ENCODE assay signal across 29 cellular contexts in genomic region chr2:44354761-44355160, GRCh38.
"Had no signal": no experiment of that assay in that cellular context is flagged by ENCODE, and none has a peak within 500 bp of the region (broad histone marks: within the 10 kb centered on the region; RNA-seq: fewer than 3 reads in every experiment).

No MANE protein-coding gene starts in this region.

- ATAC-seq: stimulated activated effector memory CD8-positive, alpha-beta T cell treated with anti-CD3 and anti-CD28 coated beads, Interleukin-12 subunit alpha, Interleukin-12 subunit beta, amount 100 ng/mL, for 72 hours; stimulated activated memory B cell treated with anti-CD40 and anti-IgM and Interleukin-4, amounts not matched to agents 10 μg/mL and 1 μg/mL and 100 μg/mL, for 72 hours; stimulated activated naive B cell treated with anti-CD40 and anti-IgM and Interleukin-4, amounts not matched to agents 10 μg/mL and 1 μg/mL and 100 μg/mL, for 72 hours; stimulated activated naive CD8-positive, alpha-beta T cell treated with anti-CD3 and anti-CD28 coated beads, Interleukin-15, amount 100 ng/mL, for 72 hours; stimulated activated naive CD8-positive, alpha-beta T cell treated with anti-CD3 and anti-CD28 coated beads, Interleukin-15, Interleukin-2, amounts not matched to agents 100 U/mL and 50 U/mL, for 24 hours; upper lobe of right lung had no signal

- H3K36me3 ChIP-seq: stomach, suprapubic skin, thoracic aorta, thyroid gland, tibial artery, transverse colon, upper lobe of left lung, upper lobe of right lung, uterus, vagina had no signal

- H3K4me1 ChIP-seq: testis had no signal

- H3K9me3 Mint-ChIP-seq: stimulated activated effector memory CD8-positive, alpha-beta T cell treated with anti-CD3 and anti-CD28 coated beads, Interleukin-12 subunit alpha, Interleukin-12 subunit beta, amount 100 ng/mL, for 72 hours; stimulated activated memory B cell treated with anti-CD40 and anti-IgM and Interleukin-4, amounts not matched to agents 10 μg/mL and 1 μg/mL and 100 μg/mL, for 72 hours; stimulated activated naive B cell treated with anti-CD40 and anti-IgM and Interleukin-4, amounts not matched to agents 10 μg/mL and 1 μg/mL and 100 μg/mL, for 72 hours; stimulated activated naive CD8-positive, alpha-beta T cell treated with anti-CD3 and anti-CD28 coated beads, Interleukin-15, amount 100 ng/mL, for 72 hours; stimulated activated naive CD8-positive, alpha-beta T cell treated with anti-CD3 and anti-CD28 coated beads, Interleukin-15, Interleukin-2, amounts not matched to agents 100 ng/mL and 50 ng/mL, for 24 hours; type B pancreatic cell had no signal

- DNase-seq: stimulated activated CD4-positive, alpha-beta T cell treated with anti-CD3 and anti-CD28 coated beads, Interleukin-2, amount 100 ng/mL, for 48 hours; stimulated activated CD4-positive, alpha-beta T cell treated with anti-CD3 and anti-CD28 coated beads, Interleukin-4, amount 100 ng/mL, for 1 hour; stimulated activated CD4-positive, alpha-beta T cell treated with anti-CD3 and anti-CD28 coated beads, Interleukin-4, amount 100 ng/mL, for 24 hours; stimulated activated CD4-positive, alpha-beta T cell treated with anti-CD3 and anti-CD28 coated beads, Interleukin-4, amount 100 ng/mL, for 4 hours; stimulated activated CD8-positive, alpha-beta memory T cell treated with anti-CD3 and anti-CD28 coated beads, Interleukin-4, amount 100 ng/mL, for 48 hours; stimulated activated naive B cell treated with anti-CD40 and anti-IgM and Interleukin-4, amounts not matched to agents 10 μg/mL and 1 μg/mL and 100 μg/mL, for 72 hours; stimulated activated naive CD4-positive, alpha-beta T cell; stimulated activated naive CD4-positive, alpha-beta T cell treated with Interleukin-2 at 50 U/mL for 16 hours; stimulated activated naive CD8-positive, alpha-beta T cell treated with anti-CD3 and anti-CD28 coated beads, Interleukin-15, amount 100 ng/mL, for 72 hours; stimulated activated naive CD8-positive, alpha-beta T cell treated with anti-CD3 and anti-CD28 coated beads, Interleukin-15, Interleukin-2, amounts not matched to agents 100 U/mL and 50 U/mL, for 24 hours; stomach; substantia nigra; testis; thyroid gland; tibial artery; transverse colon; trophoblast cell; upper lobe of left lung; upper lobe of right lung; uterus had no signal

- H3K4me3 ChIP-seq: stomach, suprapubic skin, testis, thoracic aorta, thyroid gland, tibial artery, tibial nerve, transverse colon, upper lobe of left lung, upper lobe of right lung, uterus, vagina had no signal

- H3K27me3 Mint-ChIP-seq: stimulated activated memory B cell treated with anti-CD40 and anti-IgM and Interleukin-4, amounts not matched to agents 10 μg/mL and 1 μg/mL and 100 μg/mL, for 72 hours; stimulated activated naive B cell treated with anti-CD40 and anti-IgM and Interleukin-4, amounts not matched to agents 10 μg/mL and 1 μg/mL and 100 μg/mL, for 72 hours; stimulated activated naive CD8-positive, alpha-beta T cell treated with anti-CD3 and anti-CD28 coated beads, Interleukin-15, amount 100 ng/mL, for 72 hours; stimulated activated naive CD8-positive, alpha-beta T cell treated with anti-CD3 and anti-CD28 coated beads, Interleukin-15, Interleukin-2, amounts not matched to agents 100 ng/mL and 50 ng/mL, for 24 hours; type B pancreatic cell had no signal

- FAIRE-seq: urothelium cell line had no signal

- H3K27me3 ChIP-seq: stomach, suprapubic skin, testis, thyroid gland, tibial artery, tibial nerve, transverse colon, upper lobe of left lung, upper lobe of right lung, uterus, vagina had no signal

- H3K4me3 Mint-ChIP-seq: stimulated activated effector memory CD8-positive, alpha-beta T cell treated with anti-CD3 and anti-CD28 coated beads, Interleukin-12 subunit alpha, Interleukin-12 subunit beta, amount 100 ng/mL, for 72 hours; stimulated activated memory B cell treated with anti-CD40 and anti-IgM and Interleukin-4, amounts not matched to agents 10 μg/mL and 1 μg/mL and 100 μg/mL, for 72 hours; stimulated activated naive B cell treated with anti-CD40 and anti-IgM and Interleukin-4, amounts not matched to agents 10 μg/mL and 1 μg/mL and 100 μg/mL, for 72 hours; stimulated activated naive CD8-positive, alpha-beta T cell treated with anti-CD3 and anti-CD28 coated beads, Interleukin-15, amount 100 ng/mL, for 72 hours; stimulated activated naive CD8-positive, alpha-beta T cell treated with anti-CD3 and anti-CD28 coated beads, Interleukin-15, Interleukin-2, amounts not matched to agents 100 ng/mL and 50 ng/mL, for 24 hours; type B pancreatic cell had no signal

- H3K27ac ChIP-seq: stomach, suprapubic skin, testis, thoracic aorta, thyroid gland, tibial artery, tibial nerve, transverse colon, upper lobe of left lung, upper lobe of right lung, uterus, vagina had no signal

- H3K27ac Mint-ChIP-seq: stimulated activated effector memory CD8-positive, alpha-beta T cell treated with anti-CD3 and anti-CD28 coated beads, Interleukin-12 subunit alpha, Interleukin-12 subunit beta, amount 100 ng/mL, for 72 hours; stimulated activated memory B cell treated with anti-CD40 and anti-IgM and Interleukin-4, amounts not matched to agents 10 μg/mL and 1 μg/mL and 100 μg/mL, for 72 hours; stimulated activated naive B cell treated with anti-CD40 and anti-IgM and Interleukin-4, amounts not matched to agents 10 μg/mL and 1 μg/mL and 100 μg/mL, for 72 hours; stimulated activated naive CD8-positive, alpha-beta T cell treated with anti-CD3 and anti-CD28 coated beads, Interleukin-15, Interleukin-2, amounts not matched to agents 100 ng/mL and 50 ng/mL, for 24 hours; type B pancreatic cell had no signal

- H3K9me3 ChIP-seq: stomach, suprapubic skin, testis, thoracic aorta, thyroid gland, tibial artery, tibial nerve, transverse colon, upper lobe of left lung, upper lobe of right lung, uterus, vagina had no signal
